In genomic region chr12:132719141-132719953, GRCh38 we compare ENCODE assay signal across 19 cellular contexts. TPM values are rescaled to one million over a fixed set of nuclear protein-coding genes. Genes with fewer than 3 reads are reported as not detected.
A peak's percentile ranks its signal among the peaks of the same experiment; 100 is the strongest.
DNase-seq lines count a peak whose midpoint lies in the region; ATAC-seq and TF ChIP-seq lines count a peak whose summit lies in the region.
"Had no signal": no experiment of that assay in that cellular context is flagged by ENCODE, and none has a peak within 500 bp of the region (broad histone marks: within the 10 kb centered on the region; RNA-seq: fewer than 3 reads in every experiment).

No MANE protein-coding gene starts in this region.

- no peaks in the 10 kb centered on the region for H3K27me3 ChIP-seq in H7 (ENCODE audit: control insufficient read depth, insufficient read depth, low read length)
- H3K27me3 ChIP-seq: ascending aorta, esophagus squamous epithelium, upper lobe of left lung had no signal

- H3K4me3 Mint-ChIP-seq in activated T-cell treated with anti-CD3 and anti-CD28 coated beads, Interleukin-2, amount 50 U/mL, for 24 hours, result no peak overlapping the region
- no peak overlapping the region for H3K4me3 Mint-ChIP-seq in activated T-helper 17 cell treated with anti-CD3 and anti-CD28 coated beads, Interleukin-2, amount 50 U/mL, for 72 hours
- H3K4me3 Mint-ChIP-seq: activated B cell treated with CpG ODN at 0.5 μM for 24 hours; activated naive CD4-positive, alpha-beta T cell treated with anti-CD3 and anti-CD28 coated beads, Interleukin-2, amount 10 ng/mL, durations not matched to agents 7 days and 5 days; activated T-cell treated with anti-CD3 and anti-CD28 coated beads, Interleukin-2, amount 50 U/mL, for 4 hours had no signal

- H3K9me3 Mint-ChIP-seq in activated T-cell treated with anti-CD3 and anti-CD28 coated beads, Interleukin-2, amount 50 U/mL, for 24 hours, result no peaks in the 10 kb centered on the region
- no peaks in the 10 kb centered on the region for H3K9me3 Mint-ChIP-seq in activated T-helper 17 cell treated with anti-CD3 and anti-CD28 coated beads, Interleukin-2, amount 50 U/mL, for 72 hours
- H3K9me3 Mint-ChIP-seq: activated B cell treated with CpG ODN at 0.5 μM for 24 hours; activated naive CD4-positive, alpha-beta T cell treated with anti-CD3 and anti-CD28 coated beads, Interleukin-2, amount 10 ng/mL, durations not matched to agents 7 days and 5 days; activated T-cell treated with anti-CD3 and anti-CD28 coated beads, Interleukin-2, amount 50 U/mL, for 4 hours had no signal

- H3K4me3 ChIP-seq in H7 (ENCODE audit: insufficient read depth, low read depth, low read length), result no peak overlapping the region
- H3K4me3 ChIP-seq: ascending aorta, esophagus squamous epithelium, upper lobe of left lung had no signal

- H3K36me3 ChIP-seq in H7 (replicated peaks; ENCODE audit: control insufficient read depth, insufficient read depth, low read length), result peaks cover 23% of the 10 kb centered on the region

- no peak for DNase-seq in activated T-cell treated with anti-CD3 and anti-CD28 coated beads, Interleukin-2, amount 50 U/mL, for 24 hours
- no peak for DNase-seq in activated T-cell treated with anti-CD3 and anti-CD28 coated beads, Interleukin-2, amount 50 U/mL, for 48 hours
- peak; percentile 54 for DNase-seq in H7
- DNase-seq in left colon, result no peak
- DNase-seq in stimulated activated naive CD4-positive, alpha-beta T cell (lab: John Stamatoyannopoulos, UW), result no peak
- no peak for DNase-seq in GM13976 (ENCODE audit: low spot score)
- DNase-seq: activated B cell treated with CpG ODN at 0.5 μM for 24 hours; activated naive CD4-positive, alpha-beta T cell treated with anti-CD3 and anti-CD28 coated beads, Interleukin-2, amount 10 ng/mL, durations not matched to agents 7 days and 5 days; activated T-cell treated with anti-CD3 and anti-CD28 coated beads, Interleukin-2, amount 50 U/mL, for 4 hours; Caco-2; effector CD8-positive, alpha-beta T cell; esophagus squamous epithelium; NCI-H146; NCI-H524 treated with DMSO at 0.1 percent for 48 hours; T-helper 9 cell; upper lobe of left lung had no signal

- in situ Hi-C loops in GM13976 (cut with MboI; ENCODE audit: low sequenced_read_pairs, unreplicated experiment), result no loop called here

- H3K27ac Mint-ChIP-seq in activated T-cell treated with anti-CD3 and anti-CD28 coated beads, Interleukin-2, amount 50 U/mL, for 24 hours, result peak overlapping the region; percentile 72
- H3K27ac Mint-ChIP-seq in activated T-helper 17 cell treated with anti-CD3 and anti-CD28 coated beads, Interleukin-2, amount 50 U/mL, for 72 hours, result peak overlapping the region; percentile 44
- H3K27ac Mint-ChIP-seq: activated B cell treated with CpG ODN at 0.5 μM for 24 hours; activated naive CD4-positive, alpha-beta T cell treated with anti-CD3 and anti-CD28 coated beads, Interleukin-2, amount 10 ng/mL, durations not matched to agents 7 days and 5 days had no signal

- peaks cover 94% of the 10 kb centered on the region for H3K36me3 Mint-ChIP-seq in activated T-cell treated with anti-CD3 and anti-CD28 coated beads, Interleukin-2, amount 50 U/mL, for 24 hours (ENCODE audit: low read depth)
- H3K36me3 Mint-ChIP-seq in activated T-helper 17 cell treated with anti-CD3 and anti-CD28 coated beads, Interleukin-2, amount 50 U/mL, for 72 hours (ENCODE audit: low read depth), result peaks cover 97% of the 10 kb centered on the region

- intact Hi-C loops in left colon (cut with DNase I, micrococcal nuclease), result no loop called here

- no peak for TF ChIP-seq CTCF in GM13976 (IDR thresholded peaks at IDR 0.05; ENCODE audit: borderline replicate concordance, control extremely low read depth, extremely low read depth, insufficient read depth, missing control alignments)

- peak; percentile 18 for ATAC-seq in activated T-helper 17 cell treated with anti-CD3 and anti-CD28 coated beads, Interleukin-2, amount 50 U/mL, for 72 hours (replicated peaks)
- ATAC-seq in left colon, result peak; percentile 19
- ATAC-seq in HG03439 (IDR thresholded peaks at IDR 0.05; ENCODE audit: unreplicated experiment), result no peak
- ATAC-seq: activated T-cell treated with anti-CD3 and anti-CD28 coated beads, Interleukin-2, amount 50 U/mL, for 4 hours had no signal

- H3K27me3 Mint-ChIP-seq in activated T-cell treated with anti-CD3 and anti-CD28 coated beads, Interleukin-2, amount 50 U/mL, for 24 hours, result no peaks in the 10 kb centered on the region
- no peaks in the 10 kb centered on the region for H3K27me3 Mint-ChIP-seq in activated T-helper 17 cell treated with anti-CD3 and anti-CD28 coated beads, Interleukin-2, amount 50 U/mL, for 72 hours
- H3K27me3 Mint-ChIP-seq: activated B cell treated with CpG ODN at 0.5 μM for 24 hours; activated naive CD4-positive, alpha-beta T cell treated with anti-CD3 and anti-CD28 coated beads, Interleukin-2, amount 10 ng/mL, durations not matched to agents 7 days and 5 days had no signal

- H3K4me1 Mint-ChIP-seq in activated T-cell treated with anti-CD3 and anti-CD28 coated beads, Interleukin-2, amount 50 U/mL, for 24 hours (ENCODE audit: low read depth), result peaks cover 8% of the 10 kb centered on the region
- H3K4me1 Mint-ChIP-seq in activated T-helper 17 cell treated with anti-CD3 and anti-CD28 coated beads, Interleukin-2, amount 50 U/mL, for 72 hours, result no peaks in the 10 kb centered on the region
- H3K4me1 Mint-ChIP-seq: activated naive CD4-positive, alpha-beta T cell treated with anti-CD3 and anti-CD28 coated beads, Interleukin-2, amount 10 ng/mL, durations not matched to agents 7 days and 5 days had no signal

RNA-seq across cellular contexts. Expression of gene PGAM5, which starts 8.7 kb away (rescaled TPM):
- total RNA-seq in H7 (2014; rRNA removed; shearing (Covaris generic)), result 125 and 161 TPM in 2 replicates
- total RNA-seq in activated T-helper 17 cell treated with anti-CD3 and anti-CD28 coated beads, Interleukin-2, amount 50 U/mL, for 72 hours, result 10 to 100 TPM; 38.4 to 94.7 TPM
- 10 to 100 TPM; 29.7 to 40.0 TPM for total RNA-seq in left colon

RNA-seq across cellular contexts. Expression of gene PXMP2, which starts 32.0 kb away (rescaled TPM):
- 18.0 and 29.9 TPM in 2 replicates for total RNA-seq in H7 (2014; rRNA removed; shearing (Covaris generic))
- 1 to 10 TPM; 7.1 to 8.1 TPM for total RNA-seq in activated T-helper 17 cell treated with anti-CD3 and anti-CD28 coated beads, Interleukin-2, amount 50 U/mL, for 72 hours
- total RNA-seq in left colon, result 100 to 1,000 TPM in 1 of 2 donors, 10 to 100 TPM in 1; 93.1 to 112 TPM

RNA-seq across cellular contexts. Expression of gene POLE, which starts 32.2 kb away (rescaled TPM):
- total RNA-seq in H7 (2014; rRNA removed; shearing (Covaris generic)), result 54.0 and 55.1 TPM in 2 replicates
- 100 to 1,000 TPM; 125 to 154 TPM for total RNA-seq in activated T-helper 17 cell treated with anti-CD3 and anti-CD28 coated beads, Interleukin-2, amount 50 U/mL, for 72 hours
- total RNA-seq in left colon, result 10 to 100 TPM; 38.3 to 57.6 TPM

RNA-seq across cellular contexts. Expression of gene ANKLE2, which starts 42.3 kb away (rescaled TPM):
- 41.5 and 51.4 TPM in 2 replicates for total RNA-seq in H7 (2014; rRNA removed; shearing (Covaris generic))
- 100 to 1,000 TPM; 118 to 160 TPM for total RNA-seq in activated T-helper 17 cell treated with anti-CD3 and anti-CD28 coated beads, Interleukin-2, amount 50 U/mL, for 72 hours
- 10 to 100 TPM; 41.2 to 50.0 TPM for total RNA-seq in left colon
